Comparison of ENCODE assay signal across 26 cellular contexts in genomic region chr3:117304681-117305080, GRCh38.
"Had no signal": no experiment of that assay in that cellular context is flagged by ENCODE, and none has a peak within 500 bp of the region (broad histone marks: within the 10 kb centered on the region; RNA-seq: fewer than 3 reads in every experiment).

No MANE protein-coding gene starts in this region.

- H3K4me1 Mint-ChIP-seq: activated naive CD4-positive, alpha-beta T cell treated with anti-CD3 and anti-CD28 coated beads, Interleukin-2, amount 50 U/mL, for 24 hours; naive B cell; neural progenitor cell had no signal

- ATAC-seq: left lobe of liver; sciatic nerve; stimulated activated naive B cell treated with anti-CD40 and anti-IgM and Interleukin-4, amounts not matched to agents 10 μg/mL and 1 μg/mL and 100 μg/mL, for 72 hours had no signal

- H3K4me3 ChIP-seq: hepatocyte, lung, neural progenitor cell, smooth muscle cell, transverse colon, uterus had no signal

- H3K9me3 Mint-ChIP-seq: activated naive CD4-positive, alpha-beta T cell treated with anti-CD3 and anti-CD28 coated beads, Interleukin-2, amount 50 U/mL, for 24 hours; brain; neural progenitor cell; stimulated activated naive B cell treated with anti-CD40 and anti-IgM and Interleukin-4, amounts not matched to agents 10 μg/mL and 1 μg/mL and 100 μg/mL, for 72 hours had no signal

- H3K36me3 Mint-ChIP-seq: activated naive CD4-positive, alpha-beta T cell treated with anti-CD3 and anti-CD28 coated beads, Interleukin-2, amount 50 U/mL, for 24 hours; brain; immature natural killer cell; naive B cell; neural progenitor cell; stimulated activated naive B cell treated with anti-CD40 and anti-IgM and Interleukin-4, amounts not matched to agents 10 μg/mL and 1 μg/mL and 100 μg/mL, for 72 hours had no signal

- DNase-seq: activated CD4-positive, alpha-beta T cell treated with anti-CD3 and anti-CD28 coated beads for 1 hour; activated gamma-delta T cell treated with Interleukin-2 at 50 U/mL for 16 hours; activated T-cell treated with anti-CD3 and anti-CD28 coated beads, Interleukin-2, amount 50 U/mL, for 1 hour; aorta; caudate nucleus; dermis blood vessel endothelial cell; effector CD8-positive, alpha-beta T cell; erythroblast; foreskin fibroblast; glutamatergic neuron; immature natural killer cell; naive B cell; stimulated activated CD4-positive, alpha-beta T cell treated with anti-CD3 and anti-CD28 coated beads, Interleukin-15, amount 100 ng/mL, for 24 hours; stimulated activated CD4-positive, alpha-beta T cell treated with anti-CD3 and anti-CD28 coated beads, Interleukin-2, amount 100 ng/mL, for 48 hours; stimulated activated CD8-positive, alpha-beta memory T cell treated with anti-CD3 and anti-CD28 coated beads, Interleukin-4, amount 100 ng/mL, for 48 hours; stimulated activated naive B cell treated with anti-CD40 and anti-IgM and Interleukin-4, amounts not matched to agents 10 μg/mL and 1 μg/mL and 100 μg/mL, for 72 hours; transverse colon; uterus had no signal

- H3K27ac Mint-ChIP-seq: activated naive CD4-positive, alpha-beta T cell treated with anti-CD3 and anti-CD28 coated beads, Interleukin-2, amount 50 U/mL, for 24 hours; immature natural killer cell; naive B cell; neural progenitor cell; stimulated activated naive B cell treated with anti-CD40 and anti-IgM and Interleukin-4, amounts not matched to agents 10 μg/mL and 1 μg/mL and 100 μg/mL, for 72 hours had no signal

- H3K4me3 Mint-ChIP-seq: activated naive CD4-positive, alpha-beta T cell treated with anti-CD3 and anti-CD28 coated beads, Interleukin-2, amount 50 U/mL, for 24 hours; brain; immature natural killer cell; naive B cell; neural progenitor cell; stimulated activated naive B cell treated with anti-CD40 and anti-IgM and Interleukin-4, amounts not matched to agents 10 μg/mL and 1 μg/mL and 100 μg/mL, for 72 hours had no signal

- H3K27me3 Mint-ChIP-seq: activated naive CD4-positive, alpha-beta T cell treated with anti-CD3 and anti-CD28 coated beads, Interleukin-2, amount 50 U/mL, for 24 hours; brain; naive B cell; stimulated activated naive B cell treated with anti-CD40 and anti-IgM and Interleukin-4, amounts not matched to agents 10 μg/mL and 1 μg/mL and 100 μg/mL, for 72 hours had no signal
